In the genomic region with DNA sequence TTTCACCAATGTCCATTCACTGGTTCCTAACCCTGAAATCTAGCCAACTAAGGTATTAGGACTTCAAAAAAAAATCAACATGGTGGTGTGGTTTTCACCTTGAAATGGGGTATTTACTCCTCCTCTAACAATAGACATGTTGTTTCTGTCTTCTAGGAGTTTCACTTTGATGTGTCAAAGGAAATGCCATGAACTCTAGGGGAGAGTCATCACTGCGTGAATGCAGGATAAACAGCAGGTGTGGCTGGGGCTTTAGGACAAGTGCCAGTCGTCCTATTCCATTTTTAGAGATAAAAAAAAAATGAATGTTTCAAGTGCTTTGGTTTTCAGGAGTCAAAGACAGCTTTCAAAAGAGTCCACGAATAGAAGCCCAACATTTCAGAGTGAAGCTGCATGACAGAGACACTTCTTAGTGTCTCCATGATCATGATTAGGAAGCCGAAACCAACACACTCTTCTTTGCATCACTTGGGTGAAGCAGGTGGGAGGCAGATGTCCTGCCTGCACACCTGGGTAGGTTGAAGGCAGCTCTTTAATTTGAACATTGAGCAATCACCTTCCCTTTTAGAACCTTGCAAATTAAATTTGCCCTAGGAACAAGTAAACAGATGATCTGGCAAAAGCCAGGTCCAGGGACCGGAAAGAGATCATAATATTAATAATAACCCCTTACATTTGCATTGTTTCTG, we compare ENCODE assay signal across 8 cellular contexts.
DNase-seq lines count a peak whose midpoint lies in the region; ATAC-seq, FAIRE-seq and TF ChIP-seq lines count a peak whose summit lies in the region.

No MANE protein-coding gene starts in this region.

- ATAC-seq in HG02798 (IDR thresholded peaks at IDR 0.05; ENCODE audit: poor library complexity, unreplicated experiment) (peak; percentile 93), lower lobe of right lung (no peak)
- peak; percentile 84 for ATAC-seq in stimulated activated memory B cell treated with anti-CD40 and anti-IgM and Interleukin-4, amounts not matched to agents 10 μg/mL and 1 μg/mL and 100 μg/mL, for 72 hours

- no peak overlapping the region for H3K27ac ChIP-seq in lower lobe of right lung

- H3K4me3 ChIP-seq in lower lobe of right lung = no peak overlapping the region

- FAIRE-seq in HTR-8/SVneo (lab: Jason Lieb, UNC) = no peak

- no peaks in the 10 kb centered on the region for H3K4me1 ChIP-seq in lower lobe of right lung

- H3K9me3 Mint-ChIP-seq in stimulated activated memory B cell treated with anti-CD40 and anti-IgM and Interleukin-4, amounts not matched to agents 10 μg/mL and 1 μg/mL and 100 μg/mL, for 72 hours = no peaks in the 10 kb centered on the region

- H3K4me1 Mint-ChIP-seq in stimulated activated memory B cell treated with anti-CD40 and anti-IgM and Interleukin-4, amounts not matched to agents 10 μg/mL and 1 μg/mL and 100 μg/mL, for 72 hours = peaks cover 22% of the 10 kb centered on the region

- intact Hi-C loops in lower lobe of right lung (cut with DNase I) = no loop called here

- H3K27me3 ChIP-seq in lower lobe of right lung (ENCODE audit: low read depth) = no peaks in the 10 kb centered on the region

- H3K36me3 Mint-ChIP-seq in stimulated activated memory B cell treated with anti-CD40 and anti-IgM and Interleukin-4, amounts not matched to agents 10 μg/mL and 1 μg/mL and 100 μg/mL, for 72 hours = no peaks in the 10 kb centered on the region

- peak overlapping the region; percentile 37 for H3K4me3 Mint-ChIP-seq in stimulated activated memory B cell treated with anti-CD40 and anti-IgM and Interleukin-4, amounts not matched to agents 10 μg/mL and 1 μg/mL and 100 μg/mL, for 72 hours

- peak; percentile 8 for DNase-seq in activated CD4-positive, alpha-beta T cell treated with anti-CD3 and anti-CD28 coated beads for 48 hours
- no peak for DNase-seq in activated CD4-positive, alpha-beta T cell treated with anti-CD3 and anti-CD28 coated beads for 4 hours
- DNase-seq in NCI-H2107 (lab: John Stamatoyannopoulos, UW) = peak; percentile 53
- no peak for DNase-seq in GM03348 (ENCODE audit: low spot score)
- DNase-seq in HTR-8/SVneo (ENCODE audit: insufficient read length, low spot score) = no peak
- DNase-seq in lower lobe of right lung = no peak

- H3K27ac Mint-ChIP-seq in stimulated activated memory B cell treated with anti-CD40 and anti-IgM and Interleukin-4, amounts not matched to agents 10 μg/mL and 1 μg/mL and 100 μg/mL, for 72 hours = peak overlapping the region; percentile 4

- no peaks in the 10 kb centered on the region for H3K36me3 ChIP-seq in lower lobe of right lung

- no peaks in the 10 kb centered on the region for H3K9me3 ChIP-seq in lower lobe of right lung

- H3K27me3 Mint-ChIP-seq in stimulated activated memory B cell treated with anti-CD40 and anti-IgM and Interleukin-4, amounts not matched to agents 10 μg/mL and 1 μg/mL and 100 μg/mL, for 72 hours = peaks cover 18% of the 10 kb centered on the region

- no peak for TF ChIP-seq CTCF in lower lobe of right lung (IDR thresholded peaks at IDR 0.05)

Comparison
In these comparisons a context has a peak if more than half of its experiments do, and no peak if none do; other contexts are left out.
1. DNase-seq: peak in activated CD4-positive, alpha-beta T cell treated with anti-CD3 and anti-CD28 coated beads for 48 hours (single experiment) and NCI-H2107 (single experiment); none in activated CD4-positive, alpha-beta T cell treated with anti-CD3 and anti-CD28 coated beads for 4 hours (0 of 2), GM03348 (single experiment), HTR-8/SVneo (single experiment) and lower lobe of right lung (single experiment).
2. ATAC-seq: peak in HG02798 (single experiment) and stimulated activated memory B cell treated with anti-CD40 and anti-IgM and Interleukin-4, amounts not matched to agents 10 μg/mL and 1 μg/mL and 100 μg/mL, for 72 hours (single experiment); none in lower lobe of right lung (0 of 2).